In the genomic region with DNA sequence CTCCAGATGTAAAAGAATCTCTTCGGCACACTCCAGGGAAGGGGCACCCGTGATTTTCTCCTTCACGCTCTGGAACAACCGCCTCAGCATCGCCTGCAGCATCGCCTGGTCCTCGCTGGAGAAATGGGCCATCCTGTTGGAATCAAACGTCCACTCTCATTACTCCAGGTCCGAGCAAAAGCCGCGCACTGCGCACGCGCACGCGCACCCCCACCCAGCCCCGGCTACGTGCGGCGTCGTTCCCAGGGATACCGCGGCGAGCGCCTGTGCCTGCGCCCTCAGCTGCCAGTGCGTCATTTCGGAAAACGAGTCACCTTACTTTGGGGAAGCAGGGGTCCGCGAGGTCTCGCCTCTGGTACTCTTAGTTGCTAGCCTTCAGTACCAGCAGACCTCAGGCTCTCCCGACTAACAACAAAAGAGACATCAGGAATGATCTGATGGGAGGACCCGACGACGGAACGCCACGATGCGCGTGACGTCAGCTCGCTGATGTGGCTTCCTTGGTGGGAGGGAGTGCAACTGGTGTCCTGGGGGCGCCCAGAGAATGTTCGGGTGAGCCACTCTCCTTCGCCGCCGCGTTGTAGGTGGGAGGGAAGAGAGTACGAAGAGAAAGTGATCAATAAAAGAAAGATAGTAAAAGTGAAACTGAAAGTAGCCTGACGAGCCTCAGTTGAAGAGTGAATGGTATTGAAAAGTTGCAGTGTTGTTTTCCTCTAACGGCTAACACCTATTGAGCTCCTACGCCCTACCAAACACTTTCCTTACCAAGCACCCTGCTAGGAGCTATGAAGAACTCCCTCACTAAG, we compare ENCODE assay signal across 8 cellular contexts. TPM values are rescaled to one million over a fixed set of nuclear protein-coding genes. Genes with fewer than 3 reads are reported as not detected.
DNase-seq lines count a peak whose midpoint lies in the region; ATAC-seq and TF ChIP-seq lines count a peak whose summit lies in the region.

A gene with protein sequence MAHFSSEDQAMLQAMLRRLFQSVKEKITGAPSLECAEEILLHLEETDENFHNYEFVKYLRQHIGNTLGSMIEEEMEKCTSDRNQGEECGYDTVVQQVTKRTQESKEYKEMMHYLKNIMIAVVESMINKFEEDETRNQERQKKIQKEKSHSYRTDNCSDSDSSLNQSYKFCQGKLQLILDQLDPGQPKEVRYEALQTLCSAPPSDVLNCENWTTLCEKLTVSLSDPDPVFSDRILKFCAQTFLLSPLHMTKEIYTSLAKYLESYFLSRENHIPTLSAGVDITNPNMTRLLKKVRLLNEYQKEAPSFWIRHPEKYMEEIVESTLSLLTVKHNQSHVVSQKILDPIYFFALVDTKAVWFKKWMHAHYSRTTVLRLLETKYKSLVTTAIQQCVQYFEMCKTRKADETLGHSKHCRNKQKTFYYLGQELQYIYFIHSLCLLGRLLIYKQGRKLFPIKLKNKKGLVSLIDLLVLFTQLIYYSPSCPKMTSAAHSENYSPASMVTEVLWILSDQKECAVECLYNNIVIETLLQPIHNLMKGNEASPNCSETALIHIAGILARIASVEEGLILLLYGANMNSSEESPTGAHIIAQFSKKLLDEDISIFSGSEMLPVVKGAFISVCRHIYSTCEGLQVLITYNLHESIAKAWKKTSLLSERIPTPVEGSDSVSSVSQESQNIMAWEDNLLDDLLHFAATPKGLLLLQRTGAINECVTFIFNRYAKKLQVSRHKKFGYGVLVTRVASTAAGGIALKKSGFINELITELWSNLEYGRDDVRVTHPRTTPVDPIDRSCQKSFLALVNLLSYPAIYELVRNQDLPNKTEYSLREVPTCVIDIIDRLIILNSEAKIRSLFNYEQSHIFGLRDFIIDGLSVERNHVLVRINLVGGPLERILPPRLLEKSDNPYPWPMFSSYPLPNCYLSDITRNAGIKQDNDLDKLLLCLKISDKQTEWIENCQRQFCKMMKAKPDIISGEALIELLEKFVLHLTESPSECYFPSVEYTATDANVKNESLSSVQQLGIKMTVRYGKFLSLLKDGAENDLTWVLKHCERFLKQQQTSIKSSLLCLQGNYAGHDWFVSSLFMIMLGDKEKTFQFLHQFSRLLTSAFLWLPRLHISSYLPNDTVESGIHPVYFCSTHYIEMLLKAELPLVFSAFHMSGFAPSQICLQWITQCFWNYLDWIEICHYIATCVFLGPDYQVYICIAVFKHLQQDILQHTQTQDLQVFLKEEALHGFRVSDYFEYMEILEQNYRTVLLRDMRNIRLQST (minus strand): TSS at position 182 of the 806 bp plus-strand sequence. CDS start 50 bp downstream, at position 132.

- POLR2A ChIA-PET in RWPE1 (lab: Yijun Ruan, JAX; ENCODE audit: low non-redundant PET) = no interaction called here
- POLR2A ChIA-PET in naive thymus-derived CD8-positive, alpha-beta T cell (lab: Charles Lee) = interaction anchor here (0.7 to 1.3 kb wide), 5 partner anchors 14 to 1138 kb away, joined by 3 read pairs; a partner anchor contains a TSS

- TF ChIP-seq CTCF in LNCaP clone FGC (IDR thresholded peaks at IDR 0.05; ENCODE audit: control insufficient read depth, extremely low read depth, insufficient read depth) (no peak), RWPE1 (conservative IDR thresholded peaks at IDR 0.05; ENCODE audit: low read depth) (no peak)

- DNase-seq in EL (peak; percentile 92), H4 (ENCODE audit: low spot score) (peak; percentile 78), LNCaP clone FGC (ENCODE audit: low read depth) (peak; percentile 66), RWPE1 (ENCODE audit: low spot score) (peak; percentile 93), fibroblast of peridontal ligament (ENCODE audit: extremely low read depth) (peak; percentile 91)
- peak; percentile 84 for DNase-seq in activated T-helper 2 cell treated with anti-CD3 and anti-CD28 coated beads, Interferon-gamma antibody, Interleukin-2, Interleukin-4, amounts not matched to agents 10 μg/mL and 5 μg/mL and 100 μg/mL, durations not matched to agents 14 hours and 24 hours and 36 hours (ENCODE audit: low spot score)
- peak; percentile 76 to 96 (median 88) for DNase-seq in naive thymus-derived CD8-positive, alpha-beta T cell
- DNase-seq in stimulated activated naive B cell treated with anti-CD40 and anti-IgM and Interleukin-4, amounts not matched to agents 10 μg/mL and 1 μg/mL and 100 μg/mL, for 72 hours = peak; percentile 89

- H3K27ac ChIP-seq in RWPE1 = peak within 1 kb of the TSS; percentile 91

- H3K4me3 ChIP-seq in LNCaP clone FGC (ENCODE audit: low read depth, low read length) = peak within 1 kb of the TSS; percentile 76

- peak; percentile 90 to 91 for ATAC-seq in naive thymus-derived CD8-positive, alpha-beta T cell
- ATAC-seq in stimulated activated naive B cell treated with anti-CD40 and anti-IgM and Interleukin-4, amounts not matched to agents 10 μg/mL and 1 μg/mL and 100 μg/mL, for 72 hours (replicated peaks) = peak; percentile 94

- H3K27ac Mint-ChIP-seq in activated T-helper 2 cell treated with anti-CD3 and anti-CD28 coated beads, Interferon-gamma antibody, Interleukin-2, Interleukin-4, amounts not matched to agents 10 μg/mL and 5 μg/mL and 100 μg/mL, durations not matched to agents 14 hours and 24 hours and 36 hours = peak within 1 kb of the TSS; percentile 99
- H3K27ac Mint-ChIP-seq in naive thymus-derived CD8-positive, alpha-beta T cell = peak within 1 kb of the TSS; percentile 98 to 100 (median 99)
- H3K27ac Mint-ChIP-seq in stimulated activated naive B cell treated with anti-CD40 and anti-IgM and Interleukin-4, amounts not matched to agents 10 μg/mL and 1 μg/mL and 100 μg/mL, for 72 hours = peak within 1 kb of the TSS; percentile 99

- peaks cover 32% of the 10 kb centered on the region for H3K4me1 Mint-ChIP-seq in activated T-helper 2 cell treated with anti-CD3 and anti-CD28 coated beads, Interferon-gamma antibody, Interleukin-2, Interleukin-4, amounts not matched to agents 10 μg/mL and 5 μg/mL and 100 μg/mL, durations not matched to agents 14 hours and 24 hours and 36 hours (ENCODE audit: low read depth)
- peaks cover 14 to 46% (median 38%) of the 10 kb centered on the region in 4 donors for H3K4me1 Mint-ChIP-seq in naive thymus-derived CD8-positive, alpha-beta T cell
- peaks cover 18 to 37% of the 10 kb centered on the region in 2 donors for H3K4me1 Mint-ChIP-seq in stimulated activated naive B cell treated with anti-CD40 and anti-IgM and Interleukin-4, amounts not matched to agents 10 μg/mL and 1 μg/mL and 100 μg/mL, for 72 hours

- peak within 1 kb of the TSS; percentile 95 for H3K4me3 Mint-ChIP-seq in activated T-helper 2 cell treated with anti-CD3 and anti-CD28 coated beads, Interferon-gamma antibody, Interleukin-2, Interleukin-4, amounts not matched to agents 10 μg/mL and 5 μg/mL and 100 μg/mL, durations not matched to agents 14 hours and 24 hours and 36 hours (ENCODE audit: low read depth)
- peak within 1 kb of the TSS; percentile 87 to 99 (median 97) for H3K4me3 Mint-ChIP-seq in naive thymus-derived CD8-positive, alpha-beta T cell
- peak within 1 kb of the TSS; percentile 89 to 99 for H3K4me3 Mint-ChIP-seq in stimulated activated naive B cell treated with anti-CD40 and anti-IgM and Interleukin-4, amounts not matched to agents 10 μg/mL and 1 μg/mL and 100 μg/mL, for 72 hours

- H3K9me3 Mint-ChIP-seq in activated T-helper 2 cell treated with anti-CD3 and anti-CD28 coated beads, Interferon-gamma antibody, Interleukin-2, Interleukin-4, amounts not matched to agents 10 μg/mL and 5 μg/mL and 100 μg/mL, durations not matched to agents 14 hours and 24 hours and 36 hours = no peaks in the 10 kb centered on the region
- H3K9me3 Mint-ChIP-seq in naive thymus-derived CD8-positive, alpha-beta T cell = no peaks in the 10 kb centered on the region
- H3K9me3 Mint-ChIP-seq in stimulated activated naive B cell treated with anti-CD40 and anti-IgM and Interleukin-4, amounts not matched to agents 10 μg/mL and 1 μg/mL and 100 μg/mL, for 72 hours = no peaks in the 10 kb centered on the region

- H3K27me3 Mint-ChIP-seq in activated T-helper 2 cell treated with anti-CD3 and anti-CD28 coated beads, Interferon-gamma antibody, Interleukin-2, Interleukin-4, amounts not matched to agents 10 μg/mL and 5 μg/mL and 100 μg/mL, durations not matched to agents 14 hours and 24 hours and 36 hours (ENCODE audit: low read depth) = peaks cover 5% of the 10 kb centered on the region
- peaks cover 0 to 3% (median 0%) of the 10 kb centered on the region in 5 donors for H3K27me3 Mint-ChIP-seq in naive thymus-derived CD8-positive, alpha-beta T cell
- peaks cover 0 to under 1% of the 10 kb centered on the region in 2 donors for H3K27me3 Mint-ChIP-seq in stimulated activated naive B cell treated with anti-CD40 and anti-IgM and Interleukin-4, amounts not matched to agents 10 μg/mL and 1 μg/mL and 100 μg/mL, for 72 hours

- intact Hi-C loops in activated T-helper 2 cell treated with anti-CD3 and anti-CD28 coated beads, Interferon-gamma antibody, Interleukin-2, Interleukin-4, amounts not matched to agents 10 μg/mL and 5 μg/mL and 100 μg/mL, durations not matched to agents 14 hours and 24 hours and 36 hours (cut with micrococcal nuclease) = loop anchor here (1.0 to 10.0 kb wide), 4 partner anchors 13 to 1980 kb away; no protein-coding TSS in a partner anchor

- CTCF ChIA-PET in RWPE1 (lab: Yijun Ruan, JAX) = interaction anchor here (0.6 to 1.0 kb wide), 2 partner anchors 16 to 125 kb away, joined by 3 to 4 read pairs; no protein-coding TSS in a partner anchor

- H3K36me3 Mint-ChIP-seq in activated T-helper 2 cell treated with anti-CD3 and anti-CD28 coated beads, Interferon-gamma antibody, Interleukin-2, Interleukin-4, amounts not matched to agents 10 μg/mL and 5 μg/mL and 100 μg/mL, durations not matched to agents 14 hours and 24 hours and 36 hours (ENCODE audit: low read depth) = no peaks in the 10 kb centered on the region
- H3K36me3 Mint-ChIP-seq in naive thymus-derived CD8-positive, alpha-beta T cell = peaks cover 0 to 6% (median 0%) of the 10 kb centered on the region in 3 donors
- H3K36me3 Mint-ChIP-seq in stimulated activated naive B cell treated with anti-CD40 and anti-IgM and Interleukin-4, amounts not matched to agents 10 μg/mL and 1 μg/mL and 100 μg/mL, for 72 hours = peaks cover 2 to 4% of the 10 kb centered on the region in 2 donors

RNA-seq across cellular contexts. Expression of the gene that starts here (rescaled TPM):
- 1.4 and 2.9 TPM in 2 replicates for total RNA-seq in H4 (2014; rRNA removed; shearing (Covaris generic))
- 6.6 and 8.3 TPM in 2 replicates for total RNA-seq in activated T-helper 2 cell treated with anti-CD3 and anti-CD28 coated beads, Interferon-gamma antibody, Interleukin-2, Interleukin-4, amounts not matched to agents 10 μg/mL and 5 μg/mL and 100 μg/mL, durations not matched to agents 14 hours and 24 hours and 36 hours
- 10 to 100 TPM; 14.2 to 15.0 TPM for total RNA-seq in naive thymus-derived CD8-positive, alpha-beta T cell
- 1 to 10 TPM; 2.1 to 3.8 (median 2.4) TPM for polyA plus RNA-seq in naive thymus-derived CD8-positive, alpha-beta T cell

Comparison
In these comparisons a context has a peak if more than half of its experiments do, and no peak if none do; other contexts are left out.
1. Peak in every context shown above with its lines: DNase-seq, ATAC-seq, H3K4me3 ChIP-seq and H3K27ac ChIP-seq.